In genomic region chr3:16402451-16402850, GRCh38 we compare ENCODE assay signal across 15 cellular contexts.
DNase-seq lines count a peak whose midpoint lies in the region; TF ChIP-seq lines count a peak whose summit lies in the region.
"Had no signal": no experiment of that assay in that cellular context is flagged by ENCODE, and none has a peak within 500 bp of the region (broad histone marks: within the 10 kb centered on the region; RNA-seq: fewer than 3 reads in every experiment).

No MANE protein-coding gene starts in this region.

- peaks cover 28% of the 10 kb centered on the region for H3K79me2 ChIP-seq in osteoblast (ENCODE audit: insufficient read depth, low read length)

- H3K4me3 ChIP-seq in osteoblast (ENCODE audit: insufficient read depth, low read length), result peak overlapping the region; percentile 34
- H3K4me3 ChIP-seq: adrenal gland, heart right ventricle, sigmoid colon, SK-N-MC, suprapubic skin had no signal

- DNase-seq in EH (ENCODE audit: low read depth), result peak; percentile 61
- peak; percentile 9 for DNase-seq in NCI-H524 treated with DMSO at 0.1 percent for 48 hours (lab: John Stamatoyannopoulos, UW)
- peak; percentile 82 for DNase-seq in osteoblast (ENCODE audit: insufficient read length, low spot score, missing footprints)
- no peak for DNase-seq in kidney tubule cell (ENCODE audit: low spot score)
- no peak for DNase-seq in T-helper 1 cell
- DNase-seq in GM19240 (ENCODE audit: insufficient read length, low spot score), result no peak
- DNase-seq: adrenal gland; Calu3; effector CD4-positive, alpha-beta T cell; heart right ventricle; NCI-H1930; sigmoid colon had no signal

- H3K27me3 ChIP-seq in osteoblast (ENCODE audit: insufficient read depth, low read length), result no peaks in the 10 kb centered on the region
- H3K27me3 ChIP-seq: adrenal gland, heart right ventricle, sigmoid colon, suprapubic skin had no signal

- intact Hi-C loops in dendritic cell treated with granulocyte-macrophage colony-stimulating factor and Interleukin-4, amounts not matched to agents 40 ng/mL and 50 ng/mL, for 4 days (cut with micrococcal nuclease), result no loop called here

- peak overlapping the region; percentile 70 for H3K4me2 ChIP-seq in osteoblast (ENCODE audit: insufficient read depth, low read length)

- H3K36me3 ChIP-seq in osteoblast (ENCODE audit: insufficient read depth, low read length), result no peaks in the 10 kb centered on the region
- H3K36me3 ChIP-seq: adrenal gland, sigmoid colon, suprapubic skin had no signal

- H3K9me3 ChIP-seq in osteoblast (ENCODE audit: low read depth, low read length), result no peaks in the 10 kb centered on the region
- H3K9me3 ChIP-seq: adrenal gland, heart right ventricle, sigmoid colon, suprapubic skin had no signal

- TF ChIP-seq CTCF in osteoblast (IDR thresholded peaks at IDR 0.05; ENCODE audit: extremely low read depth, low read depth, low read length), result no peak

- no peak overlapping the region for H3K27ac ChIP-seq in osteoblast (ENCODE audit: low read depth, low read length)
- H3K27ac ChIP-seq: adrenal gland, SK-N-MC had no signal

- H2AFZ ChIP-seq in osteoblast (ENCODE audit: low read length), result no peak overlapping the region

- peaks cover 17% of the 10 kb centered on the region for H4K20me1 ChIP-seq in osteoblast (ENCODE audit: insufficient read depth, low read length)

- H3K4me1 ChIP-seq in osteoblast (ENCODE audit: insufficient read depth, low read length), result peaks cover 28% of the 10 kb centered on the region

- peaks cover 48% of the 10 kb centered on the region for H3K4me1 Mint-ChIP-seq in dendritic cell treated with granulocyte-macrophage colony-stimulating factor and Interleukin-4, amounts not matched to agents 40 ng/mL and 50 ng/mL, for 4 days (ENCODE audit: low read depth)

- no peaks in the 10 kb centered on the region for H3K27me3 Mint-ChIP-seq in dendritic cell treated with granulocyte-macrophage colony-stimulating factor and Interleukin-4, amounts not matched to agents 40 ng/mL and 50 ng/mL, for 4 days

- peaks cover 42% of the 10 kb centered on the region for H3K36me3 Mint-ChIP-seq in dendritic cell treated with granulocyte-macrophage colony-stimulating factor and Interleukin-4, amounts not matched to agents 40 ng/mL and 50 ng/mL, for 4 days (ENCODE audit: low read depth)

- no peak overlapping the region for H3K4me3 Mint-ChIP-seq in dendritic cell treated with granulocyte-macrophage colony-stimulating factor and Interleukin-4, amounts not matched to agents 40 ng/mL and 50 ng/mL, for 4 days

- no peaks in the 10 kb centered on the region for H3K9me3 Mint-ChIP-seq in dendritic cell treated with granulocyte-macrophage colony-stimulating factor and Interleukin-4, amounts not matched to agents 40 ng/mL and 50 ng/mL, for 4 days

- H3K27ac Mint-ChIP-seq in dendritic cell treated with granulocyte-macrophage colony-stimulating factor and Interleukin-4, amounts not matched to agents 40 ng/mL and 50 ng/mL, for 4 days, result peak overlapping the region; percentile 2

Comparison
In these comparisons a context has a peak if more than half of its experiments do, and no peak if none do; other contexts are left out.
1. DNase-seq: peak in EH (single experiment), NCI-H524 treated with DMSO at 0.1 percent for 48 hours (single experiment) and osteoblast (single experiment); none in kidney tubule cell (single experiment), T-helper 1 cell (0 of 5) and GM19240 (single experiment).